Comparison of ENCODE assay signal across 12 cellular contexts in the genomic region with DNA sequence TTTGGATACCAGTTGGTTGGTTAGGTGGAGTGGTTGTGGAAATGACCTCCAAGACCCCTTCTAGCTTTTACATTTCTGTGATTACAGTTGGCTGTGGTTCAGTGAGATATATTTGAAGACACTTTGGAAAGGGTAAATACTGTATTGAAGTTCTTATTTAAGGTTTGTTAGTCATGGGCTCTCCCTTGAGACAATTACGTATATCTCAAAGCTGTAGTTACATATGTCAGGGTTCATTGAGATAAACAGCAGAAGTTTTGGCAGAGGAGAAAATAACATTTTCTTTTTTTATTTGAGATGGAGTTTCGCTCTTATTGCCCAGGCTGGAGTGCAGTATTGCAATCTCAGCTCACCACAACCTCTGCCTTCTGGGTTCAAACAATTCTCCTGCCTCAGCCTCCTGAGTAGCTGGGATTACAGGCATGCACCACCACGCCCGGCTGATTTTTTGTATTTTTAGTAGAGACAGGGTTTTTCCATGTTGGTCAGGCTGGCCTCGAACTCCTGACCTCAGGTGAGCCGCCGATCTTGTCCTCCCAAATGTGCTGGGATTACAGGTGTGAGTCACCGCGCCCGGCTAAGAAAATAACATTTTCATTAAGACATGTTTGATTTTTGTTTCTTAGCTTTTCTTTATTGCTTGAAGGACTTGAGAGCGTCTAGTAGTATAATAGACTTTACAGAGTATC. TPM values are rescaled to one million over a fixed set of nuclear protein-coding genes. Genes with fewer than 3 reads are reported as not detected.
DNase-seq lines count a peak whose midpoint lies in the region; ATAC-seq and TF ChIP-seq lines count a peak whose summit lies in the region.
"Had no signal": no experiment of that assay in that cellular context is flagged by ENCODE, and none has a peak within 500 bp of the region (broad histone marks: within the 10 kb centered on the region; RNA-seq: fewer than 3 reads in every experiment).

No MANE protein-coding gene starts in this region.

- H3K27me3 Mint-ChIP-seq in CD4-positive, alpha-beta T cell, result no peaks in the 10 kb centered on the region
- H3K27me3 Mint-ChIP-seq in naive thymus-derived CD8-positive, alpha-beta T cell, result no peaks in the 10 kb centered on the region

- TF ChIP-seq POLR2A in HCT116 (IDR thresholded peaks at IDR 0.05; ENCODE audit: borderline replicate concordance, extremely low read depth, insufficient read depth, insufficient read length), result no peak
- no peak for TF ChIP-seq POLR2A in heart left ventricle (IDR thresholded peaks at IDR 0.05)

- peak overlapping the region in 1 of 2 experiments; percentile 89; a peak in 2 of 4 replicates for H3K4me3 ChIP-seq in HCT116 (replicated peaks in 1 of 2; ENCODE audit: low read depth in 1 of 2, low read length in 2 of 2)
- peak overlapping the region in 2 of 12 donors; percentile 67 to 70 for H3K4me3 ChIP-seq in heart left ventricle

- H3K79me2 ChIP-seq in HCT116 (ENCODE audit: insufficient read depth, low read length), result peaks cover 80% of the 10 kb centered on the region

- intact Hi-C loops in CD4-positive, alpha-beta T cell (cut with DNase I, micrococcal nuclease), result no loop called here
- intact Hi-C loops in HCT116 (cut with micrococcal nuclease) (no loop called here), heart left ventricle (cut with DNase I) (no loop called here)

- H3K9me3 Mint-ChIP-seq in CD4-positive, alpha-beta T cell, result no peaks in the 10 kb centered on the region
- H3K9me3 Mint-ChIP-seq in activated naive CD4-positive, alpha-beta T cell treated with anti-CD3 and anti-CD28 coated beads, Interleukin-2, amount 50 U/mL, for 72 hours, result no peaks in the 10 kb centered on the region
- H3K9me3 Mint-ChIP-seq in naive thymus-derived CD8-positive, alpha-beta T cell, result no peaks in the 10 kb centered on the region

- POLR2A ChIA-PET in CD4-positive, alpha-beta T cell (lab: Charles Lee), result interaction anchor here (0.8 to 1.2 kb wide), 3 partner anchors 110 to 182 kb away, joined by 3 read pairs; a partner anchor contains a TSS
- POLR2A ChIA-PET in HCT116 (lab: Charles Lee), result no interaction called here
- POLR2A ChIA-PET in naive thymus-derived CD8-positive, alpha-beta T cell (lab: Charles Lee), result interaction anchor here (1.1 kb wide), 1 partner anchor 171 kb away, joined by 3 read pairs; no protein-coding TSS in a partner anchor

- H3K4me3 Mint-ChIP-seq in CD4-positive, alpha-beta T cell, result peak overlapping the region; percentile 96
- peak overlapping the region; percentile 94 to 99 (median 98) for H3K4me3 Mint-ChIP-seq in naive thymus-derived CD8-positive, alpha-beta T cell

- H3K36me3 ChIP-seq in HCT116 (ENCODE audit: control insufficient read depth in 1 of 2, insufficient read depth in 2 of 2, low read length in 2 of 2) (no peaks in the 10 kb centered on the region), heart left ventricle (peaks cover 0 to 3% (median 0%) of the 10 kb centered on the region in 9 donors)
- H3K36me3 ChIP-seq: left ventricle myocardium inferior had no signal

- no peak overlapping the region for H3K27ac ChIP-seq in CD4-positive, alpha-beta T cell (ENCODE audit: low read depth, low read length)
- H3K27ac ChIP-seq in HCT116 (ENCODE audit: low read depth, low read length), result no peak overlapping the region
- no peak overlapping the region for H3K27ac ChIP-seq in heart left ventricle
- H3K27ac ChIP-seq: left ventricle myocardium inferior had no signal

- CTCF ChIA-PET in CD4-positive, alpha-beta T cell (lab: Charles Lee), result interaction anchor here (1.2 kb wide), 1 partner anchor 160 kb away, joined by 3 read pairs; no protein-coding TSS in a partner anchor
- CTCF ChIA-PET in HCT116 (lab: Charles Lee), result no interaction called here

- no peak overlapping the region for H3K27ac Mint-ChIP-seq in CD4-positive, alpha-beta T cell
- H3K27ac Mint-ChIP-seq in activated naive CD4-positive, alpha-beta T cell treated with anti-CD3 and anti-CD28 coated beads, Interleukin-2, amount 50 U/mL, for 72 hours, result peak overlapping the region; percentile 75 to 98
- H3K27ac Mint-ChIP-seq in naive thymus-derived CD8-positive, alpha-beta T cell, result peak overlapping the region in 1 of 10 donors; percentile 97

- no peak for ATAC-seq in CD4-positive, alpha-beta T cell (ENCODE audit: poor library complexity)
- ATAC-seq in HCT116 (no peak), heart left ventricle (no peak)
- no peak for ATAC-seq in activated naive CD4-positive, alpha-beta T cell treated with anti-CD3 and anti-CD28 coated beads, Interleukin-2, amount 50 U/mL, for 72 hours
- ATAC-seq in naive thymus-derived CD8-positive, alpha-beta T cell, result no peak
- no peak for ATAC-seq in activated CD4-positive, CD25-positive, alpha-beta regulatory T cell treated with anti-CD3 and anti-CD28 coated beads, Interleukin-2, amount 50 U/mL, for 24 hours

- no peak for TF ChIP-seq CTCF in CD4-positive, alpha-beta T cell (IDR thresholded peaks at IDR 0.05)
- TF ChIP-seq CTCF in HCT116 (IDR thresholded peaks at IDR 0.05 in 2 of 3, conservative IDR thresholded peaks at IDR 0.05 in 1 of 3; ENCODE audit: borderline replicate concordance in 1 of 3, insufficient read depth in 1 of 3, low read depth in 2 of 3, low read length in 2 of 3) (no peak), heart left ventricle (IDR thresholded peaks at IDR 0.05) (no peak)

- H2AFZ ChIP-seq in HCT116 (ENCODE audit: low read depth, low read length, poor library complexity, severe bottlenecking), result no peak overlapping the region

- H3K4me1 ChIP-seq in HCT116 (ENCODE audit: control insufficient read depth in 1 of 2, insufficient read depth in 2 of 2, low read length in 2 of 2), result peaks cover 4 to 18% of the 10 kb centered on the region in 2 experiments
- H3K4me1 ChIP-seq in heart left ventricle, result peaks cover 4 to 60% (median 33%) of the 10 kb centered on the region in 12 donors

- H3K9me2 ChIP-seq in HCT116 (ENCODE audit: insufficient read depth), result no peaks in the 10 kb centered on the region

- WGBS in heart left ventricle, 4 donors, result 71 to 84% (median 75%) methylated on average over 11 of the region's 11 CpGs

- DNase-seq in CD4-positive, alpha-beta T cell, result no peak
- DNase-seq in HCT116 (ENCODE audit: low read depth, low spot score), result no peak
- no peak for DNase-seq in activated naive CD4-positive, alpha-beta T cell treated with anti-CD3 and anti-CD28 coated beads, Interleukin-2, amount 50 U/mL, for 72 hours (ENCODE audit: low spot score in 2 of 2)
- DNase-seq in naive thymus-derived CD8-positive, alpha-beta T cell, result no peak
- no peak for DNase-seq in retina
- DNase-seq in ecto neural progenitor cell (ENCODE audit: low spot score), result no peak
- DNase-seq in heart left ventricle, result no peak
- DNase-seq: DMS153, left ventricle myocardium inferior, NCI-H1092 treated with DMSO at 0.1 percent for 48 hours had no signal

- no peaks in the 10 kb centered on the region for H3K27me3 ChIP-seq in CD4-positive, alpha-beta T cell (ENCODE audit: control insufficient read depth, insufficient read depth, low read length)
- H3K27me3 ChIP-seq in HCT116 (ENCODE audit: insufficient read depth, low read length), result no peaks in the 10 kb centered on the region
- no peaks in the 10 kb centered on the region for H3K27me3 ChIP-seq in heart left ventricle

- H3K9me3 ChIP-seq in CD4-positive, alpha-beta T cell (ENCODE audit: control insufficient read depth, low read length), result no peaks in the 10 kb centered on the region
- H3K9me3 ChIP-seq in HCT116 (ENCODE audit: control insufficient read depth in 1 of 2, insufficient read depth in 1 of 2, low read depth in 1 of 2, low read length in 2 of 2), result no peaks in the 10 kb centered on the region
- no peaks in the 10 kb centered on the region for H3K9me3 ChIP-seq in heart left ventricle
- H3K9me3 ChIP-seq: left ventricle myocardium inferior had no signal

- H4K20me1 ChIP-seq in HCT116 (ENCODE audit: insufficient read depth), result no peaks in the 10 kb centered on the region

- peak overlapping the region; percentile 92 for H3K4me2 ChIP-seq in HCT116 (ENCODE audit: low read length)

- no peak overlapping the region for H3K9ac ChIP-seq in HCT116 (ENCODE audit: low read length)

- BruUV-seq in HCT116 (replicated peaks; lab: Mats Ljungman, UMichigan), result no TSS peak

- RAD21 ChIA-PET in HCT116 (lab: Charles Lee; ENCODE audit: low non-redundant PET in 1 of 2, low total read pairs in 2 of 2, uncharacterized antibody in 2 of 2, unreplicated experiment in 2 of 2), result no interaction called here

- peaks cover 15% of the 10 kb centered on the region for H3K36me3 Mint-ChIP-seq in CD4-positive, alpha-beta T cell (ENCODE audit: low read depth)
- H3K36me3 Mint-ChIP-seq in activated naive CD4-positive, alpha-beta T cell treated with anti-CD3 and anti-CD28 coated beads, Interleukin-2, amount 50 U/mL, for 72 hours, result peaks cover 17 to 26% of the 10 kb centered on the region in 2 donors
- no peaks in the 10 kb centered on the region for H3K36me3 Mint-ChIP-seq in naive thymus-derived CD8-positive, alpha-beta T cell

- no peak for TF ChIP-seq RAD21 in HCT116 (IDR thresholded peaks at IDR 0.05; ENCODE audit: low read depth)

- H3K4me1 Mint-ChIP-seq in CD4-positive, alpha-beta T cell (ENCODE audit: low read depth), result peaks cover 65% of the 10 kb centered on the region
- H3K4me1 Mint-ChIP-seq in naive thymus-derived CD8-positive, alpha-beta T cell, result peaks cover 30 to 66% (median 65%) of the 10 kb centered on the region in 4 donors

RNA-seq across cellular contexts. Expression of a gene that starts 1.9 kb away (rescaled TPM):
- 10 to 100 TPM; 10.1 to 10.4 TPM for total RNA-seq in CD4-positive, alpha-beta T cell
- total RNA-seq in HCT116 (2021; ENCODE audit: unreplicated experiment), result 24.5 TPM
- 25.6 and 30.2 TPM in 2 replicates for polyA plus RNA-seq in HCT116 (2012)
- 10 to 100 TPM; 32.2 to 44.6 TPM for total RNA-seq in activated naive CD4-positive, alpha-beta T cell treated with anti-CD3 and anti-CD28 coated beads, Interleukin-2, amount 50 U/mL, for 72 hours
- 10 to 100 TPM; 26.1 to 32.0 TPM for total RNA-seq in naive thymus-derived CD8-positive, alpha-beta T cell
- polyA plus RNA-seq in naive thymus-derived CD8-positive, alpha-beta T cell, result 1 to 10 TPM; 5.7 to 9.4 (median 7.7) TPM
- 10 to 100 TPM; 15.4 to 28.2 (median 22.0) TPM for total RNA-seq in heart left ventricle
- polyA plus RNA-seq in heart left ventricle, result 10 to 100 TPM in 1 of 2 donors, 1 to 10 TPM in 1; 8.0 to 45.3 TPM

RNA-seq across cellular contexts. Expression of a gene that starts 2.3 kb away (rescaled TPM):
- total RNA-seq in CD4-positive, alpha-beta T cell, result 10 to 100 TPM; 14.9 to 15.7 TPM
- 7.5 TPM for total RNA-seq in HCT116 (2021; ENCODE audit: unreplicated experiment)
- 0.91 and 2.1 TPM in 2 replicates for polyA plus RNA-seq in HCT116 (2012)
- 10 to 100 TPM; 14.0 to 21.8 TPM for total RNA-seq in activated naive CD4-positive, alpha-beta T cell treated with anti-CD3 and anti-CD28 coated beads, Interleukin-2, amount 50 U/mL, for 72 hours
- 10 to 100 TPM; 24.3 to 26.5 TPM for total RNA-seq in naive thymus-derived CD8-positive, alpha-beta T cell
- polyA plus RNA-seq in naive thymus-derived CD8-positive, alpha-beta T cell, result 1 to 10 TPM; 2.6 to 7.4 (median 6.2) TPM
- total RNA-seq in heart left ventricle, result 1 to 10 TPM in 7 of 9 donors, under 1 TPM in 1, not detected in 1; 0.95 to 5.3 (median 2.8) TPM
- 1 to 10 TPM; 1.2 to 2.9 TPM for polyA plus RNA-seq in heart left ventricle

RNA-seq across cellular contexts. Expression of a gene that starts 52.4 kb away (rescaled TPM):
- not detected for total RNA-seq in CD4-positive, alpha-beta T cell
- total RNA-seq in HCT116 (2021; ENCODE audit: unreplicated experiment) (not detected), heart left ventricle (not detected)
- polyA plus RNA-seq in HCT116 (2012), result not detected in 2 replicates
- total RNA-seq in activated naive CD4-positive, alpha-beta T cell treated with anti-CD3 and anti-CD28 coated beads, Interleukin-2, amount 50 U/mL, for 72 hours, result not detected
- total RNA-seq in naive thymus-derived CD8-positive, alpha-beta T cell, result not detected
- polyA plus RNA-seq in naive thymus-derived CD8-positive, alpha-beta T cell, result not detected
- not detected for polyA plus RNA-seq in heart left ventricle
- total RNA-seq: fibroblast of lung, left ventricle myocardium inferior had no signal
- polyA plus RNA-seq: fibroblast of lung had no signal
